ENCODE assay signal across 8 cellular contexts in genomic region chr17:57993471-57994365, GRCh38. TPM values are rescaled to one million over a fixed set of nuclear protein-coding genes. Genes with fewer than 3 reads are reported as not detected.
DNase-seq lines count a peak whose midpoint lies in the region; ATAC-seq and TF ChIP-seq lines count a peak whose summit lies in the region.

No MANE protein-coding gene starts in this region.

- ATAC-seq in HG03571 (IDR thresholded peaks at IDR 0.05; ENCODE audit: unreplicated experiment) = no peak

- in situ Hi-C loops in GM18951 (cut with MboI; ENCODE audit: low sequenced_read_pairs, unreplicated experiment) = no loop called here

- H3K4me3 Mint-ChIP-seq in activated T-helper 1 cell treated with anti-CD3 and anti-CD28 coated beads, Interleukin-12 subunit alpha, Interleukin-12 subunit beta, Interleukin-2, Interleukin-4 antibody, amounts not matched to agents 30 ng/mL and 10 ng/mL and 1 ng/mL, durations not matched to agents 14 hours and 24 hours and 36 hours = no peak overlapping the region
- H3K4me3 Mint-ChIP-seq in neural crest cell = peak overlapping the region; percentile 72

- H3K27ac Mint-ChIP-seq in activated T-helper 1 cell treated with anti-CD3 and anti-CD28 coated beads, Interleukin-12 subunit alpha, Interleukin-12 subunit beta, Interleukin-2, Interleukin-4 antibody, amounts not matched to agents 30 ng/mL and 10 ng/mL and 1 ng/mL, durations not matched to agents 14 hours and 24 hours and 36 hours = peak overlapping the region; percentile 50
- peak overlapping the region; percentile 80 for H3K27ac Mint-ChIP-seq in neural crest cell (ENCODE audit: unreplicated experiment)

- peaks cover 62% of the 10 kb centered on the region for H3K4me1 Mint-ChIP-seq in activated T-helper 1 cell treated with anti-CD3 and anti-CD28 coated beads, Interleukin-12 subunit alpha, Interleukin-12 subunit beta, Interleukin-2, Interleukin-4 antibody, amounts not matched to agents 30 ng/mL and 10 ng/mL and 1 ng/mL, durations not matched to agents 14 hours and 24 hours and 36 hours (ENCODE audit: low read depth)
- peaks cover 80% of the 10 kb centered on the region for H3K4me1 Mint-ChIP-seq in neural crest cell

- TF ChIP-seq POLR2A in GM18951 (IDR thresholded peaks at IDR 0.05; ENCODE audit: extremely low read depth, insufficient read depth, insufficient read length) = peak; percentile 6

- DNase-seq in NCI-H1694 (lab: John Stamatoyannopoulos, UW) = peak; percentile 40
- no peak for DNase-seq in activated T-helper 1 cell treated with anti-CD3 and anti-CD28 coated beads, Interleukin-12 subunit alpha, Interleukin-12 subunit beta, Interleukin-2, Interleukin-4 antibody, amounts not matched to agents 30 ng/mL and 10 ng/mL and 1 ng/mL, durations not matched to agents 14 hours and 24 hours and 36 hours (ENCODE audit: low spot score)
- no peak for DNase-seq in neural crest cell (ENCODE audit: low read depth, low spot score)
- DNase-seq in stimulated activated CD4-positive, alpha-beta T cell treated with anti-CD3 and anti-CD28 coated beads, Interleukin-2, amount 100 ng/mL, for 24 hours = no peak
- no peak for DNase-seq in stimulated activated CD4-positive, alpha-beta T cell treated with anti-CD3 and anti-CD28 coated beads, Interleukin-1b, Interleukin-23, amount 100 ng/mL, for 48 hours
- no peak for DNase-seq in RKO (ENCODE audit: low spot score)

- no peak for TF ChIP-seq CTCF in neural crest cell (conservative IDR thresholded peaks at IDR 0.05)

- H3K9me3 Mint-ChIP-seq in activated T-helper 1 cell treated with anti-CD3 and anti-CD28 coated beads, Interleukin-12 subunit alpha, Interleukin-12 subunit beta, Interleukin-2, Interleukin-4 antibody, amounts not matched to agents 30 ng/mL and 10 ng/mL and 1 ng/mL, durations not matched to agents 14 hours and 24 hours and 36 hours = no peaks in the 10 kb centered on the region
- H3K9me3 Mint-ChIP-seq in neural crest cell = no peaks in the 10 kb centered on the region

- no peaks in the 10 kb centered on the region for H3K27me3 Mint-ChIP-seq in activated T-helper 1 cell treated with anti-CD3 and anti-CD28 coated beads, Interleukin-12 subunit alpha, Interleukin-12 subunit beta, Interleukin-2, Interleukin-4 antibody, amounts not matched to agents 30 ng/mL and 10 ng/mL and 1 ng/mL, durations not matched to agents 14 hours and 24 hours and 36 hours (ENCODE audit: insufficient read depth)
- peaks cover 9% of the 10 kb centered on the region for H3K27me3 Mint-ChIP-seq in neural crest cell (ENCODE audit: low read depth)

- intact Hi-C loops in activated T-helper 1 cell treated with anti-CD3 and anti-CD28 coated beads, Interleukin-12 subunit alpha, Interleukin-12 subunit beta, Interleukin-2, Interleukin-4 antibody, amounts not matched to agents 30 ng/mL and 10 ng/mL and 1 ng/mL, durations not matched to agents 14 hours and 24 hours and 36 hours (cut with micrococcal nuclease) = loop anchor here (2.0 kb wide), 1 partner anchor 143 kb away; the partner anchor contains the start of gene MRPS23

- peaks cover 32% of the 10 kb centered on the region for H3K36me3 Mint-ChIP-seq in activated T-helper 1 cell treated with anti-CD3 and anti-CD28 coated beads, Interleukin-12 subunit alpha, Interleukin-12 subunit beta, Interleukin-2, Interleukin-4 antibody, amounts not matched to agents 30 ng/mL and 10 ng/mL and 1 ng/mL, durations not matched to agents 14 hours and 24 hours and 36 hours (ENCODE audit: low read depth)
- peaks cover 2% of the 10 kb centered on the region for H3K36me3 Mint-ChIP-seq in neural crest cell (ENCODE audit: low read depth)

RNA-seq across cellular contexts. Expression of gene VEZF1, which starts 5.7 kb away (rescaled TPM):
- total RNA-seq in activated T-helper 1 cell treated with anti-CD3 and anti-CD28 coated beads, Interleukin-12 subunit alpha, Interleukin-12 subunit beta, Interleukin-2, Interleukin-4 antibody, amounts not matched to agents 30 ng/mL and 10 ng/mL and 1 ng/mL, durations not matched to agents 14 hours and 24 hours and 36 hours = 37.7 and 41.2 TPM in 2 replicates
- 139 and 142 TPM in 2 replicates for total RNA-seq in neural crest cell

RNA-seq across cellular contexts. Expression of gene SRSF1, which starts 13.3 kb away (rescaled TPM):
- 491 and 498 TPM in 2 replicates for total RNA-seq in activated T-helper 1 cell treated with anti-CD3 and anti-CD28 coated beads, Interleukin-12 subunit alpha, Interleukin-12 subunit beta, Interleukin-2, Interleukin-4 antibody, amounts not matched to agents 30 ng/mL and 10 ng/mL and 1 ng/mL, durations not matched to agents 14 hours and 24 hours and 36 hours
- 548 and 554 TPM in 2 replicates for total RNA-seq in neural crest cell

RNA-seq across cellular contexts. Expression of gene CUEDC1, which starts 38.5 kb away (rescaled TPM):
- 0.37 TPM in 1 of 2 replicates, not detected in the other for total RNA-seq in activated T-helper 1 cell treated with anti-CD3 and anti-CD28 coated beads, Interleukin-12 subunit alpha, Interleukin-12 subunit beta, Interleukin-2, Interleukin-4 antibody, amounts not matched to agents 30 ng/mL and 10 ng/mL and 1 ng/mL, durations not matched to agents 14 hours and 24 hours and 36 hours
- total RNA-seq in neural crest cell = 73.7 and 86.9 TPM in 2 replicates

Comparison
In these comparisons a context has a peak if more than half of its experiments do, and no peak if none do; other contexts are left out.
1. RNA of gene CUEDC1, which starts 38.5 kb away (total RNA-seq): 73.7 to 86.9 TPM in neural crest cell; 0.37 TPM in activated T-helper 1 cell treated with anti-CD3 and anti-CD28 coated beads, Interleukin-12 subunit alpha, Interleukin-12 subunit beta, Interleukin-2, Interleukin-4 antibody, amounts not matched to agents 30 ng/mL and 10 ng/mL and 1 ng/mL, durations not matched to agents 14 hours and 24 hours and 36 hours; every median in the first group is over 10 times any median in the second.